Comparison of ENCODE assay signal across 15 cellular contexts in the genomic region with DNA sequence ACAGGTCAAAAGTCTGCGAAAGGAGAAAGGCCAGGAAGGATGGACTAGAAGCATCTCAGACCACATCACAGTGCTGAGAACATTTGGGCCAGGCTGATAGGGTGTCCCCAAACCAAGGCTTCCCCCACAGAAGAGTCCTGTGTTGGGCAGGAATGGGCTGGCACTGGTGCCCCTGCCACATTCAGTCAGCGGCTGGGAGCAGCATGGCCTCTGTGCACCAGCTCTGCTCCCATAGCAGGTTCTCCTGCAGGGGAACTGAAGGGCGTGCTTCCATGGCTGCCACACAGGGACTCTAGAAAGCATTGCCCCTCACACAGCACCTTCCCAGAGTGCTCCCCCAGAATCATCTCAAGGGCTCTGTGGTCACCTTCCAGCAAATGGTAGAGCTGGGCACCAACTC. TPM values are rescaled to one million over a fixed set of nuclear protein-coding genes. Genes with fewer than 3 reads are reported as not detected.
DNase-seq lines count a peak whose midpoint lies in the region; ATAC-seq and TF ChIP-seq lines count a peak whose summit lies in the region.
"Had no signal": no experiment of that assay in that cellular context is flagged by ENCODE, and none has a peak within 500 bp of the region (broad histone marks: within the 10 kb centered on the region; RNA-seq: fewer than 3 reads in every experiment).

No MANE protein-coding gene starts in this region.

- H3K27me3 Mint-ChIP-seq in CD4-positive, alpha-beta memory T cell, result no peaks in the 10 kb centered on the region
- H3K27me3 Mint-ChIP-seq in activated T-helper 1 cell treated with anti-CD3 and anti-CD28 coated beads, Interleukin-12 subunit alpha, Interleukin-12 subunit beta, Interleukin-2, Interleukin-4 antibody, amounts not matched to agents 30 ng/mL and 10 ng/mL and 1 ng/mL, durations not matched to agents 14 hours and 24 hours and 36 hours (ENCODE audit: insufficient read depth), result no peaks in the 10 kb centered on the region
- no peaks in the 10 kb centered on the region for H3K27me3 Mint-ChIP-seq in mesothelial cell of epicardium (ENCODE audit: low read depth)

- peaks cover 51 to 57% (median 54%) of the 10 kb centered on the region in 10 experiments for H3K4me1 ChIP-seq in BLaER1 treated with 17β-estradiol and CSF1 and Interleukin-3, amounts not matched to agents 10 nM and 100 nM
- H3K4me1 ChIP-seq in CD4-positive, alpha-beta memory T cell (ENCODE audit: insufficient read depth, low read length), result peaks cover 100% of the 10 kb centered on the region
- H3K4me1 ChIP-seq in stomach, result peaks cover 11 to 35% (median 19%) of the 10 kb centered on the region in 4 donors

- 85 to 99% (median 92%) methylated on average over 3 of the region's 3 CpGs for whole genome bisulfite sequencing in stomach, 5 donors

- no peaks in the 10 kb centered on the region for H3K27me3 ChIP-seq in BLaER1 treated with 17β-estradiol and CSF1 and Interleukin-3, amounts not matched to agents 10 nM and 100 nM
- no peaks in the 10 kb centered on the region for H3K27me3 ChIP-seq in CD4-positive, alpha-beta memory T cell (ENCODE audit: insufficient read depth, low read length)
- H3K27me3 ChIP-seq in stomach, result no peaks in the 10 kb centered on the region

- DNase-seq in CD4-positive, alpha-beta memory T cell, result no peak
- DNase-seq in activated T-helper 1 cell treated with anti-CD3 and anti-CD28 coated beads, Interleukin-12 subunit alpha, Interleukin-12 subunit beta, Interleukin-2, Interleukin-4 antibody, amounts not matched to agents 30 ng/mL and 10 ng/mL and 1 ng/mL, durations not matched to agents 14 hours and 24 hours and 36 hours (ENCODE audit: low spot score), result no peak
- no peak for DNase-seq in mesothelial cell of epicardium (ENCODE audit: low spot score in 2 of 2, unreplicated experiment in 2 of 2)
- no peak for DNase-seq in stomach
- no peak for DNase-seq in HUDEP-2 (lab: John Stamatoyannopoulos, UW; ENCODE audit: unreplicated experiment in 76 of 76)
- DNase-seq: HFFc6, KBM-7, lower lobe of right lung, NCI-H1092, NCI-H2029 treated with DMSO at 0.1 percent for 48 hours, NCI-H510A treated with DMSO at 0.1 percent for 48 hours, posterior cingulate gyrus had no signal

- intact Hi-C loops in CD4-positive, alpha-beta memory T cell (cut with micrococcal nuclease), result no loop called here
- intact Hi-C loops in activated T-helper 1 cell treated with anti-CD3 and anti-CD28 coated beads, Interleukin-12 subunit alpha, Interleukin-12 subunit beta, Interleukin-2, Interleukin-4 antibody, amounts not matched to agents 30 ng/mL and 10 ng/mL and 1 ng/mL, durations not matched to agents 14 hours and 24 hours and 36 hours (cut with micrococcal nuclease), result no loop called here
- intact Hi-C loops in stomach (cut with DNase I; ENCODE audit: low total_unique reads), result no loop called here

- H3K4me2 ChIP-seq in BLaER1 treated with 17β-estradiol and CSF1 and Interleukin-3, amounts not matched to agents 10 nM and 100 nM, result peak overlapping the region; percentile 68 to 100 (median 81); a peak in 21 of 22 replicates

- no peak for TF ChIP-seq EP300 in stomach (IDR thresholded peaks at IDR 0.05)

- peak overlapping the region in 3 of 11 experiments; percentile 2 to 27 (median 20); a peak in 3 of 22 replicates for H3K9ac ChIP-seq in BLaER1 treated with 17β-estradiol and CSF1 and Interleukin-3, amounts not matched to agents 10 nM and 100 nM

- ATAC-seq in GM21619 (IDR thresholded peaks at IDR 0.05; ENCODE audit: unreplicated experiment), result no peak
- ATAC-seq: lower lobe of right lung had no signal

- H3K36me3 ChIP-seq in BLaER1 treated with 17β-estradiol and CSF1 and Interleukin-3, amounts not matched to agents 10 nM and 100 nM, result peaks cover 38 to 85% (median 44%) of the 10 kb centered on the region in 11 experiments
- peaks cover 48% of the 10 kb centered on the region for H3K36me3 ChIP-seq in CD4-positive, alpha-beta memory T cell (ENCODE audit: insufficient read depth, low read length)
- H3K36me3 ChIP-seq in stomach, result peaks cover 0 to 26% (median 24%) of the 10 kb centered on the region in 4 donors
- H3K36me3 ChIP-seq: thoracic aorta had no signal

- peak overlapping the region; percentile 82 to 95 (median 88) for H3K4me3 Mint-ChIP-seq in CD4-positive, alpha-beta memory T cell
- H3K4me3 Mint-ChIP-seq in activated T-helper 1 cell treated with anti-CD3 and anti-CD28 coated beads, Interleukin-12 subunit alpha, Interleukin-12 subunit beta, Interleukin-2, Interleukin-4 antibody, amounts not matched to agents 30 ng/mL and 10 ng/mL and 1 ng/mL, durations not matched to agents 14 hours and 24 hours and 36 hours, result peak overlapping the region; percentile 81
- H3K4me3 Mint-ChIP-seq in mesothelial cell of epicardium, result no peak overlapping the region
- H3K4me3 Mint-ChIP-seq: HFFc6 had no signal

- TF ChIP-seq CTCF in mesothelial cell of epicardium (IDR thresholded peaks at IDR 0.05; ENCODE audit: unreplicated experiment) (no peak), stomach (IDR thresholded peaks at IDR 0.05) (no peak)

- H3K9me3 ChIP-seq in BLaER1 treated with 17β-estradiol and CSF1 and Interleukin-3, amounts not matched to agents 10 nM and 100 nM (replicated peaks in 1 of 11), result no peaks in the 10 kb centered on the region
- no peaks in the 10 kb centered on the region for H3K9me3 ChIP-seq in CD4-positive, alpha-beta memory T cell (ENCODE audit: control insufficient read depth in 1 of 2, low read length in 2 of 2)
- H3K9me3 ChIP-seq in stomach, result no peaks in the 10 kb centered on the region
- H3K9me3 ChIP-seq: lower lobe of right lung, thoracic aorta had no signal

- H4K20me1 ChIP-seq in BLaER1 treated with 17β-estradiol and CSF1 and Interleukin-3, amounts not matched to agents 10 nM and 100 nM, result peaks cover 55 to 100% (median 71%) of the 10 kb centered on the region in 11 experiments

- H3K4me1 Mint-ChIP-seq in CD4-positive, alpha-beta memory T cell, result peaks cover 72 to 100% (median 86%) of the 10 kb centered on the region in 4 donors
- peaks cover 94% of the 10 kb centered on the region for H3K4me1 Mint-ChIP-seq in activated T-helper 1 cell treated with anti-CD3 and anti-CD28 coated beads, Interleukin-12 subunit alpha, Interleukin-12 subunit beta, Interleukin-2, Interleukin-4 antibody, amounts not matched to agents 30 ng/mL and 10 ng/mL and 1 ng/mL, durations not matched to agents 14 hours and 24 hours and 36 hours (ENCODE audit: low read depth)
- H3K4me1 Mint-ChIP-seq in mesothelial cell of epicardium, result peaks cover 50% of the 10 kb centered on the region

- no peak for TF ChIP-seq POLR2A in stomach (IDR thresholded peaks at IDR 0.05)

- POLR2A ChIA-PET in CD4-positive, alpha-beta memory T cell (lab: Charles Lee; ENCODE audit: partially characterized antibody), result interaction anchor here (0.9 to 18.4 kb wide), 10 partner anchors 15 to 139 kb away, joined by 3 to 1011 read pairs (median 4); a partner anchor contains a TSS

- H3K27ac Mint-ChIP-seq in CD4-positive, alpha-beta memory T cell, result peak overlapping the region; percentile 89 to 97 (median 95)
- H3K27ac Mint-ChIP-seq in activated T-helper 1 cell treated with anti-CD3 and anti-CD28 coated beads, Interleukin-12 subunit alpha, Interleukin-12 subunit beta, Interleukin-2, Interleukin-4 antibody, amounts not matched to agents 30 ng/mL and 10 ng/mL and 1 ng/mL, durations not matched to agents 14 hours and 24 hours and 36 hours, result peak overlapping the region; percentile 97
- H3K27ac Mint-ChIP-seq in mesothelial cell of epicardium, result peak overlapping the region; percentile 66
- H3K27ac Mint-ChIP-seq: HFFc6 had no signal

- CTCF ChIA-PET in CD4-positive, alpha-beta memory T cell (lab: Charles Lee; ENCODE audit: partially characterized antibody), result interaction anchor here (0.8 to 49.4 kb wide), 6 partner anchors 5 to 158 kb away, joined by 3 to 1350 read pairs (median 42); a partner anchor contains a TSS

- peak overlapping the region in 3 of 11 experiments; percentile 53 to 65 (median 63); a peak in 3 of 22 replicates for H3K27ac ChIP-seq in BLaER1 treated with 17β-estradiol and CSF1 and Interleukin-3, amounts not matched to agents 10 nM and 100 nM
- H3K27ac ChIP-seq in CD4-positive, alpha-beta memory T cell (ENCODE audit: low read depth, low read length), result peak overlapping the region; percentile 70
- no peak overlapping the region for H3K27ac ChIP-seq in stomach
- H3K27ac ChIP-seq: lower lobe of right lung, thoracic aorta had no signal

- H3K4me3 ChIP-seq in BLaER1 treated with 17β-estradiol and CSF1 and Interleukin-3, amounts not matched to agents 10 nM and 100 nM, result no peak overlapping the region
- peak overlapping the region; percentile 40 to 60 for H3K4me3 ChIP-seq in CD4-positive, alpha-beta memory T cell (ENCODE audit: low read length in 2 of 2)
- no peak overlapping the region for H3K4me3 ChIP-seq in stomach
- H3K4me3 ChIP-seq: lower lobe of right lung, thoracic aorta had no signal

- peaks cover 52 to 87% of the 10 kb centered on the region in 2 donors for H3K36me3 Mint-ChIP-seq in CD4-positive, alpha-beta memory T cell
- peaks cover 57% of the 10 kb centered on the region for H3K36me3 Mint-ChIP-seq in activated T-helper 1 cell treated with anti-CD3 and anti-CD28 coated beads, Interleukin-12 subunit alpha, Interleukin-12 subunit beta, Interleukin-2, Interleukin-4 antibody, amounts not matched to agents 30 ng/mL and 10 ng/mL and 1 ng/mL, durations not matched to agents 14 hours and 24 hours and 36 hours (ENCODE audit: low read depth)
- H3K36me3 Mint-ChIP-seq in mesothelial cell of epicardium, result peaks cover 21% of the 10 kb centered on the region

- no peaks in the 10 kb centered on the region for H3K9me3 Mint-ChIP-seq in CD4-positive, alpha-beta memory T cell
- H3K9me3 Mint-ChIP-seq in activated T-helper 1 cell treated with anti-CD3 and anti-CD28 coated beads, Interleukin-12 subunit alpha, Interleukin-12 subunit beta, Interleukin-2, Interleukin-4 antibody, amounts not matched to agents 30 ng/mL and 10 ng/mL and 1 ng/mL, durations not matched to agents 14 hours and 24 hours and 36 hours, result no peaks in the 10 kb centered on the region
- peaks cover 7% of the 10 kb centered on the region for H3K9me3 Mint-ChIP-seq in mesothelial cell of epicardium
- H3K9me3 Mint-ChIP-seq: HFFc6 had no signal

RNA-seq across cellular contexts. Expression of a gene that starts 17.5 kb away (rescaled TPM):
- total RNA-seq in CD4-positive, alpha-beta memory T cell, result 1,000 to 10,000 TPM; 1,287 to 1,352 TPM
- polyA plus RNA-seq in CD4-positive, alpha-beta memory T cell, result 100 to 1,000 TPM in 1 of 2 donors, 10 to 100 TPM in 1; 81.8 to 147 TPM
- total RNA-seq in activated T-helper 1 cell treated with anti-CD3 and anti-CD28 coated beads, Interleukin-12 subunit alpha, Interleukin-12 subunit beta, Interleukin-2, Interleukin-4 antibody, amounts not matched to agents 30 ng/mL and 10 ng/mL and 1 ng/mL, durations not matched to agents 14 hours and 24 hours and 36 hours, result 290 and 309 TPM in 2 replicates
- 244 to 250 TPM (median 244 TPM) in 3 replicates for total RNA-seq in mesothelial cell of epicardium
- 100 to 1,000 TPM in 1 of 5 donors, 10 to 100 TPM in 4; 23.3 to 111 (median 32.6) TPM for total RNA-seq in stomach
- 10 to 100 TPM; 35.7 to 64.9 (median 43.7) TPM for polyA plus RNA-seq in stomach

Comparison
In these comparisons a context has a peak if more than half of its experiments do, and no peak if none do; other contexts are left out.
1. H3K4me3 ChIP-seq: peak in CD4-positive, alpha-beta memory T cell (2 of 2); none in BLaER1 treated with 17β-estradiol and CSF1 and Interleukin-3, amounts not matched to agents 10 nM and 100 nM (0 of 10) and stomach (0 of 4).
2. Peak in every context shown above with its lines, with median percentiles within 50 percentile points of each other: H3K27ac Mint-ChIP-seq.